Comparison of ENCODE assay signal across 23 cellular contexts in the genomic region with DNA sequence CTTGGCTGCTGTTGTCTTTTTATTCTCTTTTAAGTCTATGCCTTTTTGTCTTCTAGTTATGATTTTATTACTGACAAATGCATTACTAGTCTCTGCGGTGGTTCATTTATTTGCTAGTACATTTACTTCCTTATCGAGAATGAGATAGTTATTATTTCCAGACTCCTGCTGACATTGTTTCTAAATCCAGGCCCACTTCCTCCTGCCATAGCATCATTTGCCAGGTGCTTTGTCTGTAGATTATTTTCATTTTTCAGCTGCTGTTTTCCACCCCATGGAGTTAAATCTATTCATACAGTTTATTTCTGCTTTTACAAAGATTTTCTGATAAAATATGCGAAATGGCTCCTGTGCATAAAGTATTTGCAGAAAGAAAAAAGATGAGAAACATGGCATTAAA.
"Had no signal": no experiment of that assay in that cellular context is flagged by ENCODE, and none has a peak within 500 bp of the region (broad histone marks: within the 10 kb centered on the region; RNA-seq: fewer than 3 reads in every experiment).

No MANE protein-coding gene starts in this region.

- DNase-seq: activated CD4-positive, alpha-beta T cell treated with anti-CD3 and anti-CD28 coated beads for 48 hours; activated CD4-positive, CD25-positive, alpha-beta regulatory T cell; activated CD8-positive, alpha-beta T cell treated with anti-CD3 and anti-CD28 coated beads for 36 hours; activated naive CD4-positive, alpha-beta T cell treated with Interleukin-2 at 50 U/mL for 16 hours; activated naive CD8-positive, alpha-beta T cell treated with anti-CD3 and anti-CD28 coated beads, Interleukin-2, amount 10 ng/mL, durations not matched to agents 7 days and 5 days; activated T-cell treated with anti-CD3 and anti-CD28 coated beads, Interleukin-2, amount 50 U/mL, for 1 hour; amygdala; colonic mucosa; endodermal cell; foreskin keratinocyte; kidney; left ventricle myocardium inferior; mammary epithelial cell; stimulated activated CD4-positive, alpha-beta T cell treated with anti-CD3 and anti-CD28 coated beads, Interleukin-12 subunit alpha, Interleukin-12 subunit beta, amount 100 ng/mL, for 4 hours; stimulated activated CD4-positive, alpha-beta T cell treated with anti-CD3 and anti-CD28 coated beads, Interleukin-1b, Interleukin-23, amount 100 ng/mL, for 48 hours; stimulated activated CD8-positive, alpha-beta memory T cell treated with anti-CD3 and anti-CD28 coated beads, Interleukin-4, amount 100 ng/mL, for 48 hours; stimulated activated naive CD4-positive, alpha-beta T cell; T1000; thyroid gland had no signal

- H3K4me1 ChIP-seq: colonic mucosa, left ventricle myocardium inferior, prostate gland, right atrium auricular region, thyroid gland had no signal

- H3K4me3 ChIP-seq: cardiac muscle cell, colonic mucosa, left ventricle myocardium inferior, prostate gland, right atrium auricular region, thyroid gland had no signal

- H3K27me3 ChIP-seq: cardiac muscle cell, colonic mucosa, foreskin keratinocyte, right atrium auricular region, thyroid gland had no signal

- H3K9me3 ChIP-seq: colonic mucosa, left ventricle myocardium inferior, prostate gland, right atrium auricular region, thyroid gland had no signal

- H3K27ac ChIP-seq: cardiac muscle cell, colonic mucosa, epithelial cell of prostate, foreskin keratinocyte, left ventricle myocardium inferior, prostate gland, right atrium auricular region, thyroid gland had no signal

- H3K36me3 ChIP-seq: cardiac muscle cell, colonic mucosa, left ventricle myocardium inferior, prostate gland, right atrium auricular region, thyroid gland had no signal
